In the genomic region with DNA sequence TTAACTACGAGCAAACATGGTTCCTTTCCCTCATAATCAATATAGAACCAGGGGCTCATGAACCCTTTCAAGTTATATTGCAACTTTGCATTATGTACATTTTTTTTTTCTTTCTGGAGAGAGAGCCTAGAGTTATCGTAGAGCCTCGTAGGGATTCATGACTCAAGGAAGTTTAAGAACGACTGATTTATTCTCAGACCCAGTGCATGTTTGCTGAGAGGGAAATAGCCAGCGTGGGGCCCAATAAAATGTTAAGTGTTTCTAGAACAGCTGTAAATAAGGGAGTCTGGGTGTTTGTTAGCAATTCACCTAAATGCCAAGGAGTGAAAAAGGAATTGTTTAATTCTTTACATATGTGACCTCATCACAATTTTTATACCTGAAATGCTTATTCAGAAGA, we compare ENCODE assay signal across 23 cellular contexts.
"Had no signal": no experiment of that assay in that cellular context is flagged by ENCODE, and none has a peak within 500 bp of the region (broad histone marks: within the 10 kb centered on the region; RNA-seq: fewer than 3 reads in every experiment).

No MANE protein-coding gene starts in this region.

- H3K4me3 Mint-ChIP-seq: activated B cell treated with CpG ODN at 0.5 μM for 24 hours; activated CD8-positive, alpha-beta T cell treated with anti-CD3 and anti-CD28 coated beads for 36 hours; activated naive CD4-positive, alpha-beta T cell treated with anti-CD3 and anti-CD28 coated beads for 36 hours; activated T-cell treated with anti-CD3 and anti-CD28 coated beads, Interleukin-2, amount 50 U/mL, for 24 hours; mesothelial cell of epicardium; natural killer cell treated with Interleukin-12 subunit alpha and Interleukin-12 subunit beta and Interleukin-15 and Interleukin-18, amount 100 ng/mL, for 72 hours; stimulated activated effector memory CD8-positive, alpha-beta T cell treated with anti-CD3 and anti-CD28 coated beads, Interleukin-12 subunit alpha, Interleukin-12 subunit beta, amount 100 ng/mL, for 72 hours had no signal

- H3K27ac Mint-ChIP-seq: activated B cell treated with CpG ODN at 0.5 μM for 24 hours; activated naive CD4-positive, alpha-beta T cell treated with anti-CD3 and anti-CD28 coated beads for 36 hours; activated T-cell treated with anti-CD3 and anti-CD28 coated beads, Interleukin-2, amount 50 U/mL, for 24 hours; activated T-helper 2 cell treated with anti-CD3 and anti-CD28 coated beads, Interferon-gamma antibody, Interleukin-2, Interleukin-4, amounts not matched to agents 10 μg/mL and 5 μg/mL and 100 μg/mL, durations not matched to agents 14 hours and 24 hours and 36 hours; mesothelial cell of epicardium; natural killer cell treated with Interleukin-12 subunit alpha and Interleukin-12 subunit beta and Interleukin-15 and Interleukin-18, amount 100 ng/mL, for 72 hours; stimulated activated effector memory CD8-positive, alpha-beta T cell treated with anti-CD3 and anti-CD28 coated beads, Interleukin-12 subunit alpha, Interleukin-12 subunit beta, amount 100 ng/mL, for 72 hours had no signal

- H3K9me3 ChIP-seq: ascending aorta, breast epithelium, esophagus muscularis mucosa, gastroesophageal sphincter, heart left ventricle, left lung, prostate gland, stomach had no signal

- H3K4me1 Mint-ChIP-seq: activated B cell treated with CpG ODN at 0.5 μM for 24 hours had no signal

- ATAC-seq: gastroesophageal sphincter; heart left ventricle; left lung; natural killer cell treated with Interleukin-12 subunit alpha and Interleukin-12 subunit beta and Interleukin-15 and Interleukin-18, amount 100 ng/mL, for 72 hours; right cardiac atrium; stimulated activated effector memory CD8-positive, alpha-beta T cell treated with anti-CD3 and anti-CD28 coated beads, Interleukin-12 subunit alpha, Interleukin-12 subunit beta, amount 100 ng/mL, for 72 hours had no signal

- DNase-seq: activated B cell treated with CpG ODN at 0.5 μM for 24 hours; activated CD4-positive, alpha-beta T cell treated with anti-CD3 and anti-CD28 coated beads for 4 hours; activated CD8-positive, alpha-beta T cell treated with anti-CD3 and anti-CD28 coated beads for 36 hours; activated naive CD4-positive, alpha-beta T cell treated with anti-CD3 and anti-CD28 coated beads for 36 hours; activated T-cell treated with anti-CD3 and anti-CD28 coated beads, Interleukin-2, amount 50 U/mL, for 24 hours; cortex of kidney; effector CD4-positive, alpha-beta T cell; heart left ventricle; kidney; left lung; right cardiac atrium; stimulated activated CD4-positive, alpha-beta T cell treated with anti-CD3 and anti-CD28 coated beads, Interleukin-4, amount 100 ng/mL, for 24 hours; stomach; T-cell had no signal

- H3K27ac ChIP-seq: ascending aorta, breast epithelium, esophagus muscularis mucosa, gastroesophageal sphincter, heart left ventricle, left lung, prostate gland, stomach had no signal

- H3K36me3 ChIP-seq: ascending aorta, breast epithelium, esophagus muscularis mucosa, gastroesophageal sphincter, heart left ventricle, left lung, prostate gland, stomach had no signal

- H3K27me3 Mint-ChIP-seq: activated CD8-positive, alpha-beta T cell treated with anti-CD3 and anti-CD28 coated beads for 36 hours; activated T-cell treated with anti-CD3 and anti-CD28 coated beads, Interleukin-2, amount 50 U/mL, for 24 hours; natural killer cell treated with Interleukin-12 subunit alpha and Interleukin-12 subunit beta and Interleukin-15 and Interleukin-18, amount 100 ng/mL, for 72 hours; T-cell had no signal

- H3K4me3 ChIP-seq: ascending aorta, breast epithelium, esophagus muscularis mucosa, gastroesophageal sphincter, heart left ventricle, left lung, prostate gland, stomach had no signal

- H3K9me3 Mint-ChIP-seq: activated B cell treated with CpG ODN at 0.5 μM for 24 hours; activated CD8-positive, alpha-beta T cell treated with anti-CD3 and anti-CD28 coated beads for 36 hours; activated naive CD4-positive, alpha-beta T cell treated with anti-CD3 and anti-CD28 coated beads for 36 hours; activated T-cell treated with anti-CD3 and anti-CD28 coated beads, Interleukin-2, amount 50 U/mL, for 24 hours; activated T-helper 2 cell treated with anti-CD3 and anti-CD28 coated beads, Interferon-gamma antibody, Interleukin-2, Interleukin-4, amounts not matched to agents 10 μg/mL and 5 μg/mL and 100 μg/mL, durations not matched to agents 14 hours and 24 hours and 36 hours; mesothelial cell of epicardium; natural killer cell treated with Interleukin-12 subunit alpha and Interleukin-12 subunit beta and Interleukin-15 and Interleukin-18, amount 100 ng/mL, for 72 hours; stimulated activated effector memory CD8-positive, alpha-beta T cell treated with anti-CD3 and anti-CD28 coated beads, Interleukin-12 subunit alpha, Interleukin-12 subunit beta, amount 100 ng/mL, for 72 hours; T-cell had no signal

- H3K36me3 Mint-ChIP-seq: mesothelial cell of epicardium; natural killer cell treated with Interleukin-12 subunit alpha and Interleukin-12 subunit beta and Interleukin-15 and Interleukin-18, amount 100 ng/mL, for 72 hours; stimulated activated effector memory CD8-positive, alpha-beta T cell treated with anti-CD3 and anti-CD28 coated beads, Interleukin-12 subunit alpha, Interleukin-12 subunit beta, amount 100 ng/mL, for 72 hours; T-cell had no signal
